8 cellular contexts compared by ENCODE assay signal in genomic region chr11:65420506-65421203, GRCh38. TPM values are rescaled to one million over a fixed set of nuclear protein-coding genes. Genes with fewer than 3 reads are reported as not detected.
DNase-seq lines count a peak whose midpoint lies in the region; ATAC-seq and TF ChIP-seq lines count a peak whose summit lies in the region.

No MANE protein-coding gene starts in this region.

- H3K9me3 Mint-ChIP-seq in CD8-positive, alpha-beta memory T cell: peaks cover 0 to 4% (median 0%) of the 10 kb centered on the region in 5 donors
- H3K9me3 Mint-ChIP-seq in osteocyte (ENCODE audit: unreplicated experiment): no peaks in the 10 kb centered on the region

- no peaks in the 10 kb centered on the region for H3K27me3 ChIP-seq in CD8-positive, alpha-beta memory T cell (ENCODE audit: insufficient read depth, low read length, poor library complexity, severe bottlenecking)
- H3K27me3 ChIP-seq in RWPE2 (ENCODE audit: insufficient read depth, poor library complexity, severe bottlenecking): no peaks in the 10 kb centered on the region
- no peaks in the 10 kb centered on the region for H3K27me3 ChIP-seq in endocrine pancreas (ENCODE audit: control insufficient read depth, insufficient read depth, low read length)

- peak overlapping the region; percentile 94 to 100 (median 97) for H3K27ac Mint-ChIP-seq in CD8-positive, alpha-beta memory T cell
- peak overlapping the region; percentile 99 for H3K27ac Mint-ChIP-seq in osteocyte (ENCODE audit: unreplicated experiment)

- TF ChIP-seq CTCF in RWPE2 (IDR thresholded peaks at IDR 0.05; ENCODE audit: poor library complexity, severe bottlenecking): no peak
- TF ChIP-seq CTCF in osteocyte (IDR thresholded peaks at IDR 0.05): no peak

- H3K9ac ChIP-seq in endocrine pancreas (ENCODE audit: control insufficient read depth, insufficient read depth, low read length): peak overlapping the region; percentile 16

- H3K4me3 ChIP-seq in CD8-positive, alpha-beta memory T cell (ENCODE audit: low read length): peak overlapping the region; percentile 89
- peak overlapping the region; percentile 8 for H3K4me3 ChIP-seq in RWPE2 (ENCODE audit: severe bottlenecking)
- peak overlapping the region; percentile 45 for H3K4me3 ChIP-seq in endocrine pancreas (ENCODE audit: control insufficient read depth, insufficient read depth, low read length)

- peaks cover 59% of the 10 kb centered on the region for H3K4me1 ChIP-seq in CD8-positive, alpha-beta memory T cell (ENCODE audit: insufficient read depth, low read length)
- H3K4me1 ChIP-seq in RWPE2 (ENCODE audit: insufficient read depth, poor library complexity, severe bottlenecking): peaks cover 35% of the 10 kb centered on the region
- no peaks in the 10 kb centered on the region for H3K4me1 ChIP-seq in endocrine pancreas (ENCODE audit: control insufficient read depth, insufficient read depth, low read length)

- DNase-seq in CD8-positive, alpha-beta memory T cell: no peak
- DNase-seq in RWPE2 (ENCODE audit: low spot score) (no peak), osteocyte (ENCODE audit: extremely low spot score, unreplicated experiment) (peak; percentile 19), HT-29 (ENCODE audit: low spot score) (no peak), SHP77 (lab: John Stamatoyannopoulos, UW) (no peak), NCI-H226 (no peak)

- peaks cover 12 to 47% (median 14%) of the 10 kb centered on the region in 3 donors for H3K36me3 Mint-ChIP-seq in CD8-positive, alpha-beta memory T cell
- peaks cover 19% of the 10 kb centered on the region for H3K36me3 Mint-ChIP-seq in osteocyte (ENCODE audit: unreplicated experiment)

- no peaks in the 10 kb centered on the region for H3K9me3 ChIP-seq in CD8-positive, alpha-beta memory T cell (ENCODE audit: low read length)
- H3K9me3 ChIP-seq in RWPE2 (ENCODE audit: severe bottlenecking) (no peaks in the 10 kb centered on the region), endocrine pancreas (ENCODE audit: control insufficient read depth, low read length) (no peaks in the 10 kb centered on the region)

- peaks cover 0 to 21% of the 10 kb centered on the region in 2 donors for H3K27me3 Mint-ChIP-seq in CD8-positive, alpha-beta memory T cell
- H3K27me3 Mint-ChIP-seq in osteocyte (ENCODE audit: unreplicated experiment): no peaks in the 10 kb centered on the region

- POLR2A ChIA-PET in CD8-positive, alpha-beta memory T cell (lab: Charles Lee): interaction anchor here (0.6 to 20.1 kb wide), 15 partner anchors 10 to 676 kb away, joined by 3 to 1366 read pairs (median 4); partner anchors contain the start of genes EHBP1L1, FRMD8 and MALAT1

- CTCF ChIA-PET in CD8-positive, alpha-beta memory T cell (lab: Charles Lee): interaction anchor here (0.8 to 11.7 kb wide), 11 partner anchors 8 to 439 kb away, joined by 3 to 448 read pairs (median 3); partner anchors contain the start of genes MALAT1 and MUS81

- peak overlapping the region; percentile 98 for H3K27ac ChIP-seq in CD8-positive, alpha-beta memory T cell (ENCODE audit: low read depth, low read length)
- peak overlapping the region; percentile 97 for H3K27ac ChIP-seq in RWPE2 (ENCODE audit: poor library complexity, severe bottlenecking)

- H3K36me3 ChIP-seq in CD8-positive, alpha-beta memory T cell (ENCODE audit: insufficient read depth, low read length): peaks cover 6% of the 10 kb centered on the region
- H3K36me3 ChIP-seq in RWPE2 (ENCODE audit: low read depth) (peaks cover 29% of the 10 kb centered on the region), endocrine pancreas (ENCODE audit: control insufficient read depth, insufficient read depth, low read length) (no peaks in the 10 kb centered on the region)

- H3K4me3 Mint-ChIP-seq in CD8-positive, alpha-beta memory T cell: peak overlapping the region; percentile 93 to 97 (median 94)
- peak overlapping the region; percentile 98 for H3K4me3 Mint-ChIP-seq in osteocyte (ENCODE audit: unreplicated experiment)

- ATAC-seq in RWPE2 (ENCODE audit: low read depth) (no peak), GM18868 (IDR thresholded peaks at IDR 0.05; ENCODE audit: unreplicated experiment) (no peak)

- H3K4me1 Mint-ChIP-seq in CD8-positive, alpha-beta memory T cell: peaks cover 55 to 63% (median 60%) of the 10 kb centered on the region in 3 donors
- H3K4me1 Mint-ChIP-seq in osteocyte (ENCODE audit: unreplicated experiment): peaks cover 83% of the 10 kb centered on the region

RNA-seq across cellular contexts. Expression of gene NEAT1, which starts 1.9 kb away (rescaled TPM):
- 100 to 1,000 TPM; 196 to 204 TPM for total RNA-seq in CD8-positive, alpha-beta memory T cell
- 2.7 TPM for polyA plus RNA-seq in CD8-positive, alpha-beta memory T cell
- total RNA-seq in osteocyte: 300 and 534 TPM in 2 replicates
- 50.1 and 61.5 TPM in 2 replicates for total RNA-seq in HT-29 (2014; rRNA removed; shearing (Covaris generic))

RNA-seq across cellular contexts. Expression of gene FRMD8, which starts 34.2 kb away (rescaled TPM):
- total RNA-seq in CD8-positive, alpha-beta memory T cell: 10 to 100 TPM; 44.9 to 49.8 TPM
- polyA plus RNA-seq in CD8-positive, alpha-beta memory T cell: 60.6 TPM
- 62.8 and 65.8 TPM in 2 replicates for total RNA-seq in osteocyte
- total RNA-seq in HT-29 (2014; rRNA removed; shearing (Covaris generic)): 102 and 106 TPM in 2 replicates

RNA-seq across cellular contexts. Expression of gene SLC25A45, which starts 38.2 kb away (rescaled TPM):
- total RNA-seq in CD8-positive, alpha-beta memory T cell: 10 to 100 TPM; 13.3 to 13.8 TPM
- polyA plus RNA-seq in CD8-positive, alpha-beta memory T cell: 14.6 TPM
- 9.9 and 10.8 TPM in 2 replicates for total RNA-seq in osteocyte
- total RNA-seq in HT-29 (2014; rRNA removed; shearing (Covaris generic)): 5.8 and 8.8 TPM in 2 replicates

Comparison
In these comparisons a context has a peak if more than half of its experiments do, and no peak if none do; other contexts are left out.
1. H3K4me3 ChIP-seq: peak in every context shown above with its lines; median percentile 89 in CD8-positive, alpha-beta memory T cell; 45 in endocrine pancreas; 8 in RWPE2.